ENCODE assay signal across 9 cellular contexts in genomic region chr1:191174298-191174697, GRCh38.
DNase-seq lines count a peak whose midpoint lies in the region; ATAC-seq, FAIRE-seq and TF ChIP-seq lines count a peak whose summit lies in the region.
"Had no signal": no experiment of that assay in that cellular context is flagged by ENCODE, and none has a peak within 500 bp of the region (broad histone marks: within the 10 kb centered on the region; RNA-seq: fewer than 3 reads in every experiment).

No MANE protein-coding gene starts in this region.

- DNase-seq in GM12891 (ENCODE audit: insufficient read length, low spot score) (no peak), astrocyte of the spinal cord (ENCODE audit: low read depth, low spot score) (peak; percentile 18), NCI-H748 (lab: John Stamatoyannopoulos, UW; ENCODE audit: unreplicated experiment) (no peak)
- no peak for DNase-seq in stimulated activated CD4-positive, alpha-beta T cell treated with anti-CD3 and anti-CD28 coated beads, Interleukin-2, amount 100 ng/mL, for 24 hours
- DNase-seq in activated T-cell treated with anti-CD3 and anti-CD28 coated beads, Interleukin-2, amount 50 U/mL, for 48 hours, result no peak
- no peak for DNase-seq in stimulated activated naive CD8-positive, alpha-beta T cell treated with anti-CD3 and anti-CD28 coated beads, Interleukin-15, amount 100 ng/mL, for 72 hours

- no peak overlapping the region for H3K4me3 Mint-ChIP-seq in stimulated activated naive CD8-positive, alpha-beta T cell treated with anti-CD3 and anti-CD28 coated beads, Interleukin-15, amount 100 ng/mL, for 72 hours
- H3K4me3 Mint-ChIP-seq: activated naive CD8-positive, alpha-beta T cell had no signal

- peak; percentile 99 for ATAC-seq in GM21447 (IDR thresholded peaks at IDR 0.05; ENCODE audit: unreplicated experiment)
- ATAC-seq in HG03439 (IDR thresholded peaks at IDR 0.05; ENCODE audit: unreplicated experiment), result peak; percentile 100
- no peak for ATAC-seq in stimulated activated naive CD8-positive, alpha-beta T cell treated with anti-CD3 and anti-CD28 coated beads, Interleukin-15, amount 100 ng/mL, for 72 hours

- no peaks in the 10 kb centered on the region for H3K27me3 Mint-ChIP-seq in stimulated activated naive CD8-positive, alpha-beta T cell treated with anti-CD3 and anti-CD28 coated beads, Interleukin-15, amount 100 ng/mL, for 72 hours
- H3K27me3 Mint-ChIP-seq: activated naive CD8-positive, alpha-beta T cell had no signal

- peak; percentile 89 for FAIRE-seq in GM12891 (lab: Jason Lieb, UNC)

- no peak for TF ChIP-seq CTCF in astrocyte of the spinal cord (IDR thresholded peaks at IDR 0.05; ENCODE audit: low read depth, low read length)

- TF ChIP-seq POLR2A in GM12891 (IDR thresholded peaks at IDR 0.05; ENCODE audit: low read depth, low read length), result no peak

- H3K9me3 Mint-ChIP-seq in stimulated activated naive CD8-positive, alpha-beta T cell treated with anti-CD3 and anti-CD28 coated beads, Interleukin-15, amount 100 ng/mL, for 72 hours, result no peaks in the 10 kb centered on the region

- H3K4me1 Mint-ChIP-seq in stimulated activated naive CD8-positive, alpha-beta T cell treated with anti-CD3 and anti-CD28 coated beads, Interleukin-15, amount 100 ng/mL, for 72 hours, result no peaks in the 10 kb centered on the region

- peak overlapping the region in 1 of 2 donors; percentile 69 for H3K27ac Mint-ChIP-seq in stimulated activated naive CD8-positive, alpha-beta T cell treated with anti-CD3 and anti-CD28 coated beads, Interleukin-15, amount 100 ng/mL, for 72 hours
- H3K27ac Mint-ChIP-seq: activated naive CD8-positive, alpha-beta T cell had no signal

- no peak overlapping the region for H3K4me3 ChIP-seq in astrocyte of the spinal cord (ENCODE audit: low read depth, low read length)

- in situ Hi-C loops in astrocyte of the spinal cord (cut with HindIII; ENCODE audit: low sequenced_read_pairs), result no loop called here

TF ChIP-seq in GM12891, 5 proteins besides CTCF, POLR2A, EP300 and RAD21:
- TF ChIP-seq POLR2AphosphoS5 (IDR thresholded peaks at IDR 0.05; ENCODE audit: low read depth, low read length) (no peak), SPI1 (IDR thresholded peaks at IDR 0.05; ENCODE audit: low read depth, low read length) (peak; percentile 94)
